ENCODE assay signal across 12 cellular contexts in the genomic region with DNA sequence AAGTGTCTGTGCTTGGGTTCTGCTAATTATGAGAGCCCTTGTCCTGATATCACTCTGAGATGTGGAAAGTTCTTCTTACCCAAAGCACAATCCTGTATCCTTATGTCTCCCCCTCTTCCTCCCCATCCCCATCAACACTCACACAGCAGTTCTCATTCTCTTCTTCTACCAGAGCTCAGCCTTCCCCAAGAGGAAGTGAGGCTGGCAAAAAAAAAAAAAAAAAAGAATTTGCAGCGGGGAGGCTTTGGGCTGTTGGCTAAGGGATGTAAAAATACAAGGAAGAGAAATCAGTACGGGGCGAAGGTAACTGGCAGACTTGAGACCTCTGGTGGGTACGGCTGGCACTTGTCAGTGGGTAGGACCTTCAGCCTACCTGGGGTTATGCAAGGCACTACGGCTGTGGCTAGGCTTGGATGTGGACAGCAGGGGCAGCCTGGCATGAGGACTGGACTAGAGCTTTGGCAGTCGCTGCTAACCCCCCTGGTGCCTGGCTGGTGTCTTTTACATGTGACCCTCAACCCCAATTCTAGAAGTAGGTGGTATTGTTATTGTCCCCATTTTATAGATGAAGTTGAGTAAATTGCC. TPM values are rescaled to one million over a fixed set of nuclear protein-coding genes. Genes with fewer than 3 reads are reported as not detected.
DNase-seq lines count a peak whose midpoint lies in the region; ATAC-seq and TF ChIP-seq lines count a peak whose summit lies in the region.
"Had no signal": no experiment of that assay in that cellular context is flagged by ENCODE, and none has a peak within 500 bp of the region (broad histone marks: within the 10 kb centered on the region; RNA-seq: fewer than 3 reads in every experiment).

No MANE protein-coding gene starts in this region.

- H3K27me3 Mint-ChIP-seq in T-helper 17 cell: no peaks in the 10 kb centered on the region
- H3K27me3 Mint-ChIP-seq: central memory CD8-positive, alpha-beta T cell had no signal

- peaks cover 58% of the 10 kb centered on the region for H3K4me1 Mint-ChIP-seq in T-helper 17 cell

- H3K4me3 ChIP-seq in left ventricle myocardium inferior (no peak overlapping the region), upper lobe of right lung (no peak overlapping the region)
- H3K4me3 ChIP-seq: smooth muscle cell had no signal

- intact Hi-C loops in left ventricle myocardium inferior (cut with micrococcal nuclease): no loop called here
- intact Hi-C loops in Right ventricle myocardium inferior (cut with DNase I): loop anchor here (5.0 kb wide), 1 partner anchor 244 kb away; no protein-coding TSS in a partner anchor
- intact Hi-C loops in upper lobe of right lung (cut with DNase I): no loop called here

- H3K27ac Mint-ChIP-seq in T-helper 17 cell: peak overlapping the region; percentile 37

- no peaks in the 10 kb centered on the region for H3K36me3 Mint-ChIP-seq in T-helper 17 cell (ENCODE audit: low read depth)

- no peaks in the 10 kb centered on the region for H3K36me3 ChIP-seq in left ventricle myocardium inferior
- H3K36me3 ChIP-seq in upper lobe of right lung: no peaks in the 10 kb centered on the region

- no peak for TF ChIP-seq CTCF in left ventricle myocardium inferior (IDR thresholded peaks at IDR 0.05; ENCODE audit: borderline replicate concordance)
- no peak for TF ChIP-seq CTCF in upper lobe of right lung (IDR thresholded peaks at IDR 0.05)

- DNase-seq in left ventricle myocardium inferior (no peak), Right ventricle myocardium inferior (ENCODE audit: missing footprints) (no peak), T-helper 17 cell (no peak), islet precursor cell (peak; percentile 37), upper lobe of right lung (peak; percentile 63), NCI-H524 (lab: John Stamatoyannopoulos, UW) (no peak), GM03348 (ENCODE audit: low spot score) (no peak), KG1 (lab: John Stamatoyannopoulos, UW) (no peak)
- DNase-seq: NCI-H187, T1000 had no signal

- H3K4me1 ChIP-seq in left ventricle myocardium inferior (peaks cover 31% of the 10 kb centered on the region), upper lobe of right lung (peaks cover 24% of the 10 kb centered on the region)

- peaks cover 3% of the 10 kb centered on the region for H3K27me3 ChIP-seq in left ventricle myocardium inferior (ENCODE audit: low read depth)
- H3K27me3 ChIP-seq in upper lobe of right lung: no peaks in the 10 kb centered on the region

- no peaks in the 10 kb centered on the region for H3K9me3 ChIP-seq in left ventricle myocardium inferior (replicated peaks)
- H3K9me3 ChIP-seq in T-helper 17 cell (ENCODE audit: control insufficient read depth, low read length, poor library complexity, severe bottlenecking): no peaks in the 10 kb centered on the region
- H3K9me3 ChIP-seq in upper lobe of right lung: no peaks in the 10 kb centered on the region

- peak overlapping the region; percentile 30 for H3K27ac ChIP-seq in left ventricle myocardium inferior (replicated peaks)
- H3K27ac ChIP-seq in upper lobe of right lung: peak overlapping the region; percentile 51

- peak overlapping the region; percentile 71 for H3K4me3 Mint-ChIP-seq in T-helper 17 cell
- H3K4me3 Mint-ChIP-seq: central memory CD8-positive, alpha-beta T cell had no signal

- ATAC-seq in Right ventricle myocardium inferior (no peak), T-helper 17 cell (no peak), upper lobe of right lung (no peak)

RNA-seq across cellular contexts. Expression of a gene that starts 5.4 kb away (rescaled TPM):
- 1.7 TPM for total RNA-seq in left ventricle myocardium inferior
- 2.1 TPM for total RNA-seq in Right ventricle myocardium inferior
- 10 to 100 TPM; 33.4 to 72.9 TPM for total RNA-seq in T-helper 17 cell
- total RNA-seq in upper lobe of right lung: 184 TPM

Comparison
In these comparisons a context has a peak if more than half of its experiments do, and no peak if none do; other contexts are left out.
1. DNase-seq: peak in islet precursor cell (single experiment) and upper lobe of right lung (single experiment); none in left ventricle myocardium inferior (single experiment), Right ventricle myocardium inferior (single experiment), T-helper 17 cell (0 of 3), NCI-H524 (0 of 2), GM03348 (single experiment) and KG1 (single experiment).
2. RNA of a gene that starts 5.4 kb away (total RNA-seq): 184 TPM in upper lobe of right lung (single experiment) and 33.4 to 72.9 TPM in T-helper 17 cell; 2.1 TPM in Right ventricle myocardium inferior (single experiment) and 1.7 TPM in left ventricle myocardium inferior (single experiment); every median in the first group is over 10 times any median in the second.